In genomic region chr19:11090264-11091032, GRCh38 we compare ENCODE assay signal across 8 cellular contexts. TPM values are rescaled to one million over a fixed set of nuclear protein-coding genes. Genes with fewer than 3 reads are reported as not detected.
DNase-seq lines count a peak whose midpoint lies in the region; ATAC-seq and TF ChIP-seq lines count a peak whose summit lies in the region.

No MANE protein-coding gene starts in this region.

- H3K9ac ChIP-seq in BLaER1 (peak overlapping the region; percentile 95), liver (ENCODE audit: low read depth in 1 of 2, low read length in 2 of 2) (peak overlapping the region; percentile 96 to 98)

- H3K36me3 ChIP-seq in BLaER1: peaks cover 36% of the 10 kb centered on the region
- H3K36me3 ChIP-seq in liver (ENCODE audit: control insufficient read depth in 4 of 4, insufficient read depth in 3 of 4, low read depth in 1 of 4, low read length in 3 of 4): peaks cover 0 to 4% (median 2%) of the 10 kb centered on the region in 4 donors

- peak overlapping the region; percentile 86 for H3K4me2 ChIP-seq in BLaER1

- peaks cover 50% of the 10 kb centered on the region for H4K20me1 ChIP-seq in BLaER1

- no peak for TF ChIP-seq CTCF in liver (IDR thresholded peaks at IDR 0.05; ENCODE audit: low read depth, low read length, missing input control)

- ATAC-seq in GM19395 (IDR thresholded peaks at IDR 0.05; ENCODE audit: unreplicated experiment) (peak; percentile 60), HG03565 (IDR thresholded peaks at IDR 0.05; ENCODE audit: unreplicated experiment) (peak; percentile 50)

- under 1% methylated on average over 66 of the region's 66 CpGs for WGBS in liver

- no peak for TF ChIP-seq RAD21 in liver (IDR thresholded peaks at IDR 0.05)

- H3K4me3 ChIP-seq in BLaER1 (peak overlapping the region; percentile 87), liver (ENCODE audit: low read depth in 1 of 3, low read length in 3 of 3) (peak overlapping the region; percentile 78 to 97 (median 80))

- peak; percentile 83 for DNase-seq in NCI-H748 treated with DMSO at 0.1 percent for 48 hours (lab: John Stamatoyannopoulos, UW)
- DNase-seq in activated CD4-positive, alpha-beta T cell treated with anti-CD3 and anti-CD28 coated beads, Interleukin-2, amount 50 U/mL, for 48 hours: peak; percentile 98 to 99
- peak; percentile 97 for DNase-seq in dermis blood vessel endothelial cell
- DNase-seq in stimulated activated CD4-positive, alpha-beta T cell treated with anti-CD3 and anti-CD28 coated beads, Interleukin-2, amount 100 ng/mL, for 48 hours: peak; percentile 94 to 96

- no peaks in the 10 kb centered on the region for H3K9me3 ChIP-seq in BLaER1
- H3K9me3 ChIP-seq in liver (ENCODE audit: control insufficient read depth in 4 of 4, low read length in 3 of 4): no peaks in the 10 kb centered on the region

- no peaks in the 10 kb centered on the region for H3K27me3 ChIP-seq in BLaER1
- H3K27me3 ChIP-seq in liver (ENCODE audit: control insufficient read depth in 4 of 4, insufficient read depth in 4 of 4, low read length in 3 of 4): no peaks in the 10 kb centered on the region

- peaks cover 82% of the 10 kb centered on the region for H3K4me1 ChIP-seq in BLaER1
- H3K4me1 ChIP-seq in liver (ENCODE audit: control insufficient read depth in 4 of 4, insufficient read depth in 4 of 4, low read length in 3 of 4): peaks cover 11 to 44% (median 26%) of the 10 kb centered on the region in 4 donors

- H3K27ac ChIP-seq in BLaER1: peak overlapping the region; percentile 95
- H3K27ac ChIP-seq in liver (ENCODE audit: low read depth in 1 of 2, low read length in 2 of 2): peak overlapping the region; percentile 95

TF ChIP-seq in liver, 16 proteins besides CTCF, POLR2A, EP300 and RAD21:
- TF ChIP-seq FOXA1 (IDR thresholded peaks at IDR 0.05): no peak
- no peak for TF ChIP-seq HNF4A (conservative IDR thresholded peaks at IDR 0.05)
- TF ChIP-seq, protein P1, sequence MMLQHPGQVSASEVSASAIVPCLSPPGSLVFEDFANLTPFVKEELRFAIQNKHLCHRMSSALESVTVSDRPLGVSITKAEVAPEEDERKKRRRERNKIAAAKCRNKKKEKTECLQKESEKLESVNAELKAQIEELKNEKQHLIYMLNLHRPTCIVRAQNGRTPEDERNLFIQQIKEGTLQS (IDR thresholded peaks at IDR 0.05): no peak
- no peak for TF ChIP-seq MAX (IDR thresholded peaks at IDR 0.05)
- TF ChIP-seq SP1 (IDR thresholded peaks at IDR 0.05): peak; percentile 65
- TF ChIP-seq JUND (IDR thresholded peaks at IDR 0.05): no peak
- TF ChIP-seq ZBTB33 (IDR thresholded peaks at IDR 0.05): no peak
- TF ChIP-seq EGR1 (IDR thresholded peaks at IDR 0.05; ENCODE audit: low read depth in 2 of 2): peak in 1 of 2 donors; percentile 63
- no peak for TF ChIP-seq GABPA (IDR thresholded peaks at IDR 0.05 in 1 of 2, conservative IDR thresholded peaks at IDR 0.05 in 1 of 2)
- peak in 1 of 2 donors; percentile 4 for TF ChIP-seq RXRA (IDR thresholded peaks at IDR 0.05)
- peak; percentile 51 for TF ChIP-seq YY1 (IDR thresholded peaks at IDR 0.05)
- TF ChIP-seq TAF1 (conservative IDR thresholded peaks at IDR 0.05): peak; percentile 46
- peak; percentile 71 for TF ChIP-seq REST (IDR thresholded peaks at IDR 0.05)
- TF ChIP-seq HNF4G (IDR thresholded peaks at IDR 0.05): no peak
- TF ChIP-seq NR2F2 (IDR thresholded peaks at IDR 0.05): peak; percentile 63
- no peak for TF ChIP-seq FOXA2 (IDR thresholded peaks at IDR 0.05)

RNA-seq across cellular contexts. Expression of gene LDLR, which starts 1.2 kb away (rescaled TPM):
- total RNA-seq in dermis blood vessel endothelial cell (97.3 and 148 TPM in 2 replicates), liver (100 to 1,000 TPM in 1 of 2 donors, 10 to 100 TPM in 1; 99.5 to 141 TPM)
- polyA plus RNA-seq in liver: 10 to 100 TPM; 17.3 to 28.4 TPM

Comparison
In these comparisons a context has a peak if more than half of its experiments do, and no peak if none do; other contexts are left out.
1. Peak in every context shown above with its lines: DNase-seq, ATAC-seq, H3K4me3 ChIP-seq and H3K27ac ChIP-seq.